Comparison of ENCODE assay signal across 16 cellular contexts in genomic region chr2:67515021-67515420, GRCh38.
DNase-seq lines count a peak whose midpoint lies in the region; ATAC-seq, FAIRE-seq and TF ChIP-seq lines count a peak whose summit lies in the region.
"Had no signal": no experiment of that assay in that cellular context is flagged by ENCODE, and none has a peak within 500 bp of the region (broad histone marks: within the 10 kb centered on the region; RNA-seq: fewer than 3 reads in every experiment).

No MANE protein-coding gene starts in this region.

- H3K4me1 ChIP-seq in keratinocyte (ENCODE audit: control insufficient read depth, extremely low read depth, insufficient read depth, low read length) (peaks cover 13% of the 10 kb centered on the region), tibial artery (no peaks in the 10 kb centered on the region)
- H3K4me1 ChIP-seq: BLaER1 treated with 17β-estradiol and CSF1 and Interleukin-3, amounts not matched to agents 10 nM and 100 nM had no signal

- peaks cover 8% of the 10 kb centered on the region for H3K9me3 Mint-ChIP-seq in type B pancreatic cell

- no peaks in the 10 kb centered on the region for H3K9me1 ChIP-seq in keratinocyte (ENCODE audit: control insufficient read depth, extremely low read depth, insufficient read depth, low read length)

- H3K36me3 Mint-ChIP-seq in type B pancreatic cell: peaks cover 10% of the 10 kb centered on the region

- no peaks in the 10 kb centered on the region for H3K36me3 ChIP-seq in keratinocyte (ENCODE audit: control insufficient read depth in 2 of 2, extremely low read depth in 1 of 2, insufficient read depth in 2 of 2, low read length in 2 of 2)
- H3K36me3 ChIP-seq in tibial artery: no peaks in the 10 kb centered on the region
- H3K36me3 ChIP-seq: BLaER1 treated with 17β-estradiol and CSF1 and Interleukin-3, amounts not matched to agents 10 nM and 100 nM had no signal

- dilution Hi-C loops in keratinocyte (cut with MboI; ENCODE audit: extremely low pct_ligation_motif_present, low sequenced_read_pairs): no loop called here

- H3K4me3 ChIP-seq in keratinocyte (ENCODE audit: control insufficient read depth in 2 of 3, extremely low read depth in 1 of 3, insufficient read depth in 2 of 3, low read depth in 1 of 3, low read length in 3 of 3) (no peak overlapping the region), tibial artery (no peak overlapping the region)
- H3K4me3 ChIP-seq: BLaER1 treated with 17β-estradiol and CSF1 and Interleukin-3, amounts not matched to agents 10 nM and 100 nM had no signal

- no peak for TF ChIP-seq CTCF in VCaP (conservative IDR thresholded peaks at IDR 0.05)
- TF ChIP-seq CTCF in keratinocyte (optimal IDR thresholded peaks at IDR 0.05 in 1 of 3, IDR thresholded peaks at IDR 0.05 in 1 of 3, conservative IDR thresholded peaks at IDR 0.05 in 1 of 3; ENCODE audit: extremely low read depth in 1 of 3, insufficient read depth in 2 of 3, low read length in 3 of 3): no peak
- no peak for TF ChIP-seq CTCF in type B pancreatic cell (conservative IDR thresholded peaks at IDR 0.05)
- TF ChIP-seq CTCF in tibial artery (IDR thresholded peaks at IDR 0.05): no peak

- no peaks in the 10 kb centered on the region for H3K27me3 ChIP-seq in keratinocyte (ENCODE audit: control insufficient read depth, extremely low read depth, insufficient read depth, low read length)
- no peaks in the 10 kb centered on the region for H3K27me3 ChIP-seq in tibial artery
- H3K27me3 ChIP-seq: BLaER1 treated with 17β-estradiol and CSF1 and Interleukin-3, amounts not matched to agents 10 nM and 100 nM had no signal

- no peaks in the 10 kb centered on the region for H3K79me2 ChIP-seq in keratinocyte (ENCODE audit: control insufficient read depth, insufficient read depth, low read length)

- peak overlapping the region; percentile 35; the same call in 1 of the 2 replicates for H3K27ac ChIP-seq in VCaP
- no peak overlapping the region for H3K27ac ChIP-seq in keratinocyte (ENCODE audit: control insufficient read depth, insufficient read depth, low read length)
- H3K27ac ChIP-seq in tibial artery: no peak overlapping the region
- H3K27ac ChIP-seq: 22Rv1; BLaER1 treated with 17β-estradiol and CSF1 and Interleukin-3, amounts not matched to agents 10 nM and 100 nM; KMS-11 had no signal

- H4K20me1 ChIP-seq in keratinocyte (ENCODE audit: control insufficient read depth, extremely low read depth, insufficient read depth, low read length): no peaks in the 10 kb centered on the region
- H4K20me1 ChIP-seq: BLaER1 treated with 17β-estradiol and CSF1 and Interleukin-3, amounts not matched to agents 10 nM and 100 nM had no signal

- H3K27ac Mint-ChIP-seq in type B pancreatic cell: peak overlapping the region; percentile 77

- peaks cover 11% of the 10 kb centered on the region for H3K27me3 Mint-ChIP-seq in type B pancreatic cell

- H3K9ac ChIP-seq in keratinocyte (ENCODE audit: control insufficient read depth, extremely low read depth, insufficient read depth, low read length): no peak overlapping the region
- H3K9ac ChIP-seq: BLaER1 treated with 17β-estradiol and CSF1 and Interleukin-3, amounts not matched to agents 10 nM and 100 nM; KMS-11 had no signal

- no peak overlapping the region for H2AFZ ChIP-seq in keratinocyte (ENCODE audit: control insufficient read depth, low read length)

- FAIRE-seq in keratinocyte (lab: Jason Lieb, UNC): no peak
- FAIRE-seq: H54 had no signal

- DNase-seq in SIG-M5 treated with dmso at 0.1 percent for 504 hours (lab: John Stamatoyannopoulos, UW; ENCODE audit: unreplicated experiment): peak; percentile 17
- DNase-seq in SIG-M5 (lab: John Stamatoyannopoulos, UW): no peak
- no peak for DNase-seq in keratinocyte (ENCODE audit: low read depth, low spot score)
- no peak for DNase-seq in type B pancreatic cell (ENCODE audit: extremely low spot score, unreplicated experiment)
- no peak for DNase-seq in DMS153 (lab: John Stamatoyannopoulos, UW)
- DNase-seq in tibial artery: no peak
- DNase-seq: DMS 273 treated with DMSO at 0.1 percent for 48 hours, MM.1S, NCI-H2029, NCI-H524 had no signal

- H3K4me2 ChIP-seq in keratinocyte (ENCODE audit: control insufficient read depth, extremely low read depth, insufficient read depth, low read depth, low read length): peak overlapping the region; percentile 3
- H3K4me2 ChIP-seq: BLaER1 treated with 17β-estradiol and CSF1 and Interleukin-3, amounts not matched to agents 10 nM and 100 nM; KMS-11 had no signal

- H3K4me3 Mint-ChIP-seq in type B pancreatic cell: peak overlapping the region; percentile 12

- H3K9me3 ChIP-seq in keratinocyte (ENCODE audit: control insufficient read depth, low read depth, low read length): no peaks in the 10 kb centered on the region
- no peaks in the 10 kb centered on the region for H3K9me3 ChIP-seq in tibial artery

- intact Hi-C loops in tibial artery (cut with DNase I; ENCODE audit: low total_unique reads): no loop called here

- peaks cover 30% of the 10 kb centered on the region for H3K4me1 Mint-ChIP-seq in type B pancreatic cell (ENCODE audit: unreplicated experiment)

- ATAC-seq in GM19455 (IDR thresholded peaks at IDR 0.05; ENCODE audit: unreplicated experiment): no peak
